In the genomic region with DNA sequence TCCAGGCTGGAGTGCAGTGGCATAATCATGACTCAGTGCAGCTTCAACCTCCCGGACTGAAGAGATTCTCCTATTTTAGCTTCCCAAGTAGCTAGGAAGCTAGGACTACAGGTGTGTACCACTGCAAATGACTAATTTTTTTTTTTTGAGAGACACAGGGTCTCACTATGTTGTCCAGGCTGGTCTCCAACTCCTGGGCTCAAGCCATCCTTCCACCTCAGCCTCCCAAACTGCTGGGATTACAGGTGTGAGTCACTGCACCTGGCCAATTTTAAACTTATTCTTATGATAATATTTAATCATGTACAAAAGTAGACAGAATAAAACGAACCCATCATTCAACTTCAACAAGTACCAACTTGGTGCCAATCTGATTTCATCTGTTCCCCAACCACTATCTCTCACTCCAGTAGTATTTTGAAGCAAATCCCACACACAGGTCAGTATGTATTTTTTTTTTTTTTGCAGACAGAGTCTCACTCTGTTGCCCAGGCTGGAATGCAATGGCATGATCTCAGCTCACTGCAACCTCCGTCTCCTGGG, we compare ENCODE assay signal across 20 cellular contexts. TPM values are rescaled to one million over a fixed set of nuclear protein-coding genes. Genes with fewer than 3 reads are reported as not detected.
DNase-seq lines count a peak whose midpoint lies in the region; ATAC-seq, FAIRE-seq and TF ChIP-seq lines count a peak whose summit lies in the region.
"Had no signal": no experiment of that assay in that cellular context is flagged by ENCODE, and none has a peak within 500 bp of the region (broad histone marks: within the 10 kb centered on the region; RNA-seq: fewer than 3 reads in every experiment).

No MANE protein-coding gene starts in this region.

- no peaks in the 10 kb centered on the region for H3K9me3 ChIP-seq in Caco-2
- H3K9me3 ChIP-seq in Loucy (ENCODE audit: insufficient read depth, low read depth, low read length), result no peaks in the 10 kb centered on the region
- H3K9me3 ChIP-seq in kidney (ENCODE audit: control insufficient read depth in 1 of 2, low read length in 2 of 2), result no peaks in the 10 kb centered on the region
- H3K9me3 ChIP-seq: SJSA1, uterus had no signal

- peaks cover 73% of the 10 kb centered on the region for H3K79me2 ChIP-seq in Loucy (ENCODE audit: insufficient read depth, low read length)

- H3K27ac Mint-ChIP-seq in Caco-2 (ENCODE audit: unreplicated experiment), result peak overlapping the region; percentile 74
- H3K27ac Mint-ChIP-seq in activated naive CD8-positive, alpha-beta T cell treated with anti-CD3 and anti-CD28 coated beads for 36 hours, result peak overlapping the region; percentile 59
- peak overlapping the region; percentile 84 to 89 for H3K27ac Mint-ChIP-seq in natural killer cell
- H3K27ac Mint-ChIP-seq: mesothelial cell of epicardium had no signal

- peaks cover 14% of the 10 kb centered on the region; the same call in 1 of the 2 replicates for H3F3A ChIP-seq in Loucy (ENCODE audit: low read depth)

- intact Hi-C loops in Caco-2 (cut with micrococcal nuclease; ENCODE audit: unreplicated experiment), result no loop called here
- intact Hi-C loops in natural killer cell (cut with micrococcal nuclease), result no loop called here
- intact Hi-C loops in kidney (cut with DNase I), result no loop called here

- H3K4me3 Mint-ChIP-seq in Caco-2 (ENCODE audit: unreplicated experiment) (peak overlapping the region; percentile 45), natural killer cell (peak overlapping the region; percentile 76)
- peak overlapping the region; percentile 32 for H3K4me3 Mint-ChIP-seq in activated naive CD8-positive, alpha-beta T cell treated with anti-CD3 and anti-CD28 coated beads for 36 hours
- H3K4me3 Mint-ChIP-seq: H9, mesothelial cell of epicardium had no signal

- CTCF ChIA-PET in Caco-2 (lab: Charles Lee), result no interaction called here

- peak overlapping the region; percentile 13 for H3K4me2 ChIP-seq in Loucy (ENCODE audit: low read depth, low read length, poor library complexity, severe bottlenecking)

- H3K27me3 ChIP-seq in Caco-2 (replicated peaks; ENCODE audit: control insufficient read depth, insufficient read depth, low read length) (no peaks in the 10 kb centered on the region), Loucy (ENCODE audit: insufficient read depth, low read length, poor library complexity, severe bottlenecking) (no peaks in the 10 kb centered on the region)
- H3K27me3 ChIP-seq: SJSA1, uterus had no signal

- peaks cover 100% of the 10 kb centered on the region for H3K36me3 Mint-ChIP-seq in Caco-2 (ENCODE audit: insufficient read depth, unreplicated experiment)
- H3K36me3 Mint-ChIP-seq in activated naive CD8-positive, alpha-beta T cell treated with anti-CD3 and anti-CD28 coated beads for 36 hours, result peaks cover 60% of the 10 kb centered on the region
- no peaks in the 10 kb centered on the region for H3K36me3 Mint-ChIP-seq in natural killer cell

- H4K20me1 ChIP-seq in Loucy (ENCODE audit: insufficient read depth, low read length, poor library complexity, severe bottlenecking), result peaks cover 18% of the 10 kb centered on the region

- H3K27ac ChIP-seq in kidney (ENCODE audit: low read depth in 2 of 2, low read length in 2 of 2), result no peak overlapping the region
- H3K27ac ChIP-seq: SJSA1, uterus had no signal

- H3K4me1 ChIP-seq in Caco-2 (peaks cover 62% of the 10 kb centered on the region), Loucy (ENCODE audit: insufficient read depth, low read length, poor library complexity, severe bottlenecking) (peaks cover 70% of the 10 kb centered on the region), kidney (ENCODE audit: control insufficient read depth in 1 of 2, insufficient read depth in 1 of 2, low read depth in 1 of 2, low read length in 2 of 2) (peaks cover 32 to 35% of the 10 kb centered on the region in 2 donors)

- H3K4me1 Mint-ChIP-seq in Caco-2 (ENCODE audit: low read depth, unreplicated experiment) (peaks cover 73% of the 10 kb centered on the region), natural killer cell (peaks cover 66 to 80% of the 10 kb centered on the region in 2 donors)
- H3K4me1 Mint-ChIP-seq in activated naive CD8-positive, alpha-beta T cell treated with anti-CD3 and anti-CD28 coated beads for 36 hours, result peaks cover 63% of the 10 kb centered on the region

- no TSS peak for BruUV-seq in Caco-2 (replicated peaks; lab: Mats Ljungman, UMichigan)

- H3K27me3 Mint-ChIP-seq in Caco-2 (ENCODE audit: insufficient read depth, unreplicated experiment) (no peaks in the 10 kb centered on the region), natural killer cell (ENCODE audit: low read depth in 2 of 2) (no peaks in the 10 kb centered on the region)
- no peaks in the 10 kb centered on the region for H3K27me3 Mint-ChIP-seq in activated naive CD8-positive, alpha-beta T cell treated with anti-CD3 and anti-CD28 coated beads for 36 hours

- DNase-seq in Caco-2 (no peak), natural killer cell (no peak), NCI-H510A treated with DMSO at 0.1 percent for 48 hours (lab: John Stamatoyannopoulos, UW) (no peak), kidney (no peak)
- no peak for DNase-seq in activated naive CD8-positive, alpha-beta T cell treated with anti-CD3 and anti-CD28 coated beads for 36 hours
- DNase-seq: activated CD8-positive, alpha-beta memory T cell treated with anti-CD3 and anti-CD28 coated beads, Interleukin-2, amount 50 U/mL, for 4 hours; C1 segment of cervical spinal cord; central memory CD4-positive, alpha-beta T cell; H9; IMR-90; NCI-H1417; NCI-H226; stimulated activated naive CD4-positive, alpha-beta T cell; uterus had no signal

- H2AFZ ChIP-seq in Loucy (ENCODE audit: low read length), result no peak overlapping the region

- H3K4me3 ChIP-seq in Caco-2 (ENCODE audit: low read depth, low read length), result no peak overlapping the region
- no peak overlapping the region for H3K4me3 ChIP-seq in Loucy (ENCODE audit: low read length, poor library complexity, severe bottlenecking)
- no peak overlapping the region for H3K4me3 ChIP-seq in kidney (ENCODE audit: low read length in 2 of 2)
- H3K4me3 ChIP-seq: SJSA1, uterus had no signal

- no peak for FAIRE-seq in kidney (lab: Jason Lieb, UNC)

- no peak overlapping the region for H3K9ac ChIP-seq in Loucy (ENCODE audit: low read depth, low read length, poor library complexity, severe bottlenecking)
- no peak overlapping the region for H3K9ac ChIP-seq in kidney (ENCODE audit: low read length in 2 of 2)

- no peaks in the 10 kb centered on the region for H3K9me2 ChIP-seq in Loucy (replicated peaks; ENCODE audit: low read depth, low read length)

- ATAC-seq in natural killer cell (no peak), HG02610 (IDR thresholded peaks at IDR 0.05; ENCODE audit: unreplicated experiment) (no peak)

- H3K36me3 ChIP-seq in Caco-2 (ENCODE audit: control insufficient read depth, insufficient read depth, low read length) (peaks cover 19% of the 10 kb centered on the region), Loucy (ENCODE audit: insufficient read depth, low read length) (peaks cover 21% of the 10 kb centered on the region; the same call in 1 of the 2 replicates), kidney (ENCODE audit: control insufficient read depth in 1 of 2, insufficient read depth in 2 of 2, low read length in 2 of 2) (peaks cover 6 to 26% of the 10 kb centered on the region in 2 donors)
- H3K36me3 ChIP-seq: uterus had no signal

- TF ChIP-seq CTCF in Caco-2 (IDR thresholded peaks at IDR 0.05; ENCODE audit: insufficient read depth in 1 of 2, low read depth in 1 of 2, low read length in 1 of 2, severe bottlenecking in 1 of 2, unreplicated experiment in 1 of 2) (no peak), Loucy (conservative IDR thresholded peaks at IDR 0.05; ENCODE audit: low read length) (no peak), natural killer cell (IDR thresholded peaks at IDR 0.05) (no peak), kidney (IDR thresholded peaks at IDR 0.05; ENCODE audit: borderline replicate concordance, extremely low read depth, insufficient read depth) (no peak)

- POLR2A ChIA-PET in Caco-2 (lab: Charles Lee), result no interaction called here

- no peaks in the 10 kb centered on the region for H3K9me3 Mint-ChIP-seq in Caco-2 (ENCODE audit: unreplicated experiment)
- no peaks in the 10 kb centered on the region for H3K9me3 Mint-ChIP-seq in activated naive CD8-positive, alpha-beta T cell treated with anti-CD3 and anti-CD28 coated beads for 36 hours
- no peaks in the 10 kb centered on the region for H3K9me3 Mint-ChIP-seq in natural killer cell
- H3K9me3 Mint-ChIP-seq: H9, mesothelial cell of epicardium had no signal

RNA-seq across cellular contexts. Expression of gene BCL2L1, which starts 32.5 kb away (rescaled TPM):
- 444 and 469 TPM in 2 replicates for total RNA-seq in Caco-2 (2022)
- 100 to 1,000 TPM; 196 to 206 TPM for total RNA-seq in activated naive CD8-positive, alpha-beta T cell treated with anti-CD3 and anti-CD28 coated beads for 36 hours
- total RNA-seq in natural killer cell, result 10 to 100 TPM; 67.4 to 92.6 (median 78.6) TPM
- 139 TPM for total RNA-seq in kidney
- 132 TPM for polyA plus RNA-seq in kidney (ENCODE audit: insufficient read depth, low read depth, low replicate concordance)

RNA-seq across cellular contexts. Expression of gene TPX2, which starts 48.9 kb away (rescaled TPM):
- total RNA-seq in Caco-2 (2022) (221 and 237 TPM in 2 replicates), natural killer cell (1 to 10 TPM; 2.2 to 4.2 (median 2.2) TPM), kidney (1.4 TPM)
- total RNA-seq in activated naive CD8-positive, alpha-beta T cell treated with anti-CD3 and anti-CD28 coated beads for 36 hours, result 100 to 1,000 TPM; 111 TPM
- polyA plus RNA-seq in kidney (ENCODE audit: insufficient read depth, low read depth, low replicate concordance), result 0.47 TPM

RNA-seq across cellular contexts. Expression of gene COX4I2, which starts 52.5 kb away (rescaled TPM):
- total RNA-seq in Caco-2 (2022) (not detected in 2 replicates), natural killer cell (not detected), kidney (1.3 TPM)
- total RNA-seq in activated naive CD8-positive, alpha-beta T cell treated with anti-CD3 and anti-CD28 coated beads for 36 hours, result not detected
- 6.9 TPM for polyA plus RNA-seq in kidney (ENCODE audit: insufficient read depth, low read depth, low replicate concordance)
- total RNA-seq: endothelial cell of umbilical vein, glomerular endothelial cell, H9, IMR-90, SJSA1 had no signal
- polyA plus RNA-seq: endothelial cell of umbilical vein, IMR-90 had no signal

Comparison
In these comparisons a context has a peak if more than half of its experiments do, and no peak if none do; other contexts are left out.
1. RNA of gene TPX2, which starts 48.9 kb away (total RNA-seq): 221 to 237 TPM in Caco-2 and 111 TPM in activated naive CD8-positive, alpha-beta T cell treated with anti-CD3 and anti-CD28 coated beads for 36 hours; 2.2 to 4.2 TPM in natural killer cell and 1.4 TPM in kidney (single experiment); every median in the first group is over 10 times any median in the second.
2. Peak in every context shown above with its lines, with median percentiles within 50 percentile points of each other: H3K27ac Mint-ChIP-seq and H3K4me3 Mint-ChIP-seq.